In the genomic region with DNA sequence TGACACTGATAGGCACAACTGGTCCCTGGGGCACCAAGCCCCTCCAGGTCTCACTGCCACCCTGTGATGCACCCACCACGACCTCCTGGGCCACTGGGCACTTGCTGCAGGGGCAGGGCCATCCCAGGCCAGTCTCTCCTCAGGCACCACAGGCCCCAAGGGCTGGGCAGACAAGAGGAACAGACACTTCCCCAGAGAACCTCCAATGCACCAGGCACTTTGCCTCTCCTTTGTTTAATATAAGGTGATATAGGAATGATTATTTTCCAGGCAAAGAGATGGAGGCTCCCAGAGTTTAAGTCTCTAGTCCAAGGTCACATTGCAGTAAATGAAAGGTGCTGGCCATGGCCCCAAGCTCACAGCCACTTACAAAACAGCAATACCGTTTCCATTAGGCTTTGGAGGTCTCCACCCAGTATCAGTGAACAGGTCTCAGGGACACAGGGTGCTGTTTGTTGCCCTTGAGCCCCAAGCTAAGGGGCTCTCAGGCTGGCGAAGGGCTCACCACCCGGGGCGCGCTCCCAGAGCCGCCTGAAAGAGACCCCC, we compare ENCODE assay signal across 8 cellular contexts. TPM values are rescaled to one million over a fixed set of nuclear protein-coding genes. Genes with fewer than 3 reads are reported as not detected.
DNase-seq lines count a peak whose midpoint lies in the region; TF ChIP-seq lines count a peak whose summit lies in the region.

No MANE protein-coding gene starts in this region.

- no peaks in the 10 kb centered on the region for H3K36me3 ChIP-seq in iPS-18a (ENCODE audit: control insufficient read depth, low read depth, low read length)
- H3K36me3 ChIP-seq in subcutaneous abdominal adipose tissue (ENCODE audit: control insufficient read depth in 5 of 5, insufficient read depth in 5 of 5, low read length in 5 of 5) = peaks cover 0 to 62% (median 45%) of the 10 kb centered on the region in 5 donors

- no peaks in the 10 kb centered on the region for H3K9me3 Mint-ChIP-seq in activated CD4-positive, alpha-beta memory T cell treated with anti-CD3 and anti-CD28 coated beads for 36 hours

- H3K27me3 Mint-ChIP-seq in activated CD4-positive, alpha-beta memory T cell treated with anti-CD3 and anti-CD28 coated beads for 36 hours = no peaks in the 10 kb centered on the region

- peaks cover 47% of the 10 kb centered on the region for H3K4me1 ChIP-seq in iPS-18a (ENCODE audit: control insufficient read depth, low read depth, low read length)
- H3K4me1 ChIP-seq in subcutaneous abdominal adipose tissue (ENCODE audit: control insufficient read depth in 5 of 5, insufficient read depth in 5 of 5, low read length in 5 of 5) = peaks cover 24 to 77% (median 70%) of the 10 kb centered on the region in 5 donors

- no peaks in the 10 kb centered on the region for H3K27me3 ChIP-seq in iPS-18a (ENCODE audit: control insufficient read depth, insufficient read depth, low read length)
- H3K27me3 ChIP-seq in subcutaneous abdominal adipose tissue (ENCODE audit: control insufficient read depth in 5 of 5, insufficient read depth in 4 of 5, low read length in 5 of 5) = no peaks in the 10 kb centered on the region

- no peak overlapping the region for H3K27ac Mint-ChIP-seq in activated CD4-positive, alpha-beta memory T cell treated with anti-CD3 and anti-CD28 coated beads for 36 hours

- H3K27ac ChIP-seq in iPS-18a (ENCODE audit: low read length) (no peak overlapping the region), subcutaneous abdominal adipose tissue (ENCODE audit: low read depth, low read length) (peak overlapping the region; percentile 93)

- peak overlapping the region; percentile 68 for H3K4me3 Mint-ChIP-seq in activated CD4-positive, alpha-beta memory T cell treated with anti-CD3 and anti-CD28 coated beads for 36 hours

- CTCF ChIA-PET in activated CD4-positive, alpha-beta memory T cell treated with anti-CD3 and anti-CD28 coated beads for 36 hours (lab: Charles Lee) = interaction anchor here (0.9 to 2.3 kb wide), 3 partner anchors 13 to 42 kb away, joined by 3 to 28 read pairs (median 3); no protein-coding TSS in a partner anchor
- CTCF ChIA-PET in HEK293T (lab: Yijun Ruan, JAX) = no interaction called here

- POLR2A ChIA-PET in activated CD4-positive, alpha-beta memory T cell treated with anti-CD3 and anti-CD28 coated beads for 36 hours (lab: Charles Lee) = no interaction called here
- POLR2A ChIA-PET in HEK293T (lab: Yijun Ruan, JAX) = interaction anchor here (1.2 kb wide), 1 partner anchor 13 kb away, joined by 3 read pairs; no protein-coding TSS in a partner anchor

- H3K4me3 ChIP-seq in iPS-18a (ENCODE audit: low read length) (peak overlapping the region; percentile 55), subcutaneous abdominal adipose tissue (ENCODE audit: low read depth in 1 of 5, low read length in 5 of 5) (peak overlapping the region; percentile 41 to 68 (median 57))

- intact Hi-C loops in activated CD4-positive, alpha-beta memory T cell treated with anti-CD3 and anti-CD28 coated beads for 36 hours (cut with micrococcal nuclease) = loop anchor here (1.0 kb wide), 2 partner anchors 15 to 42 kb away; partner anchors contain the start of gene RASSF4

- H3K9ac ChIP-seq in iPS-18a (ENCODE audit: low read length) = no peak overlapping the region
- H3K9ac ChIP-seq in subcutaneous abdominal adipose tissue (ENCODE audit: low read length in 5 of 5) = peak overlapping the region; percentile 17 to 75 (median 58)

- H3K9me3 ChIP-seq in iPS-18a (ENCODE audit: control insufficient read depth, low read depth, low read length) = no peaks in the 10 kb centered on the region
- no peaks in the 10 kb centered on the region for H3K9me3 ChIP-seq in subcutaneous abdominal adipose tissue (ENCODE audit: control insufficient read depth in 5 of 5, low read length in 5 of 5)

- DNase-seq in NCI-H146 treated with DMSO at 0.1 percent for 48 hours (lab: John Stamatoyannopoulos, UW; ENCODE audit: unreplicated experiment) (peak; percentile 8), NCI-H146 (lab: John Stamatoyannopoulos, UW) (no peak), NCI-H2196 treated with DMSO at 0.1 percent for 48 hours (lab: John Stamatoyannopoulos, UW; ENCODE audit: unreplicated experiment) (no peak), NCI-H446 treated with DMSO at 0.1 percent for 48 hours (lab: John Stamatoyannopoulos, UW) (no peak), HEK293T (ENCODE audit: extremely low spot score) (no peak)
- no peak for DNase-seq in activated CD4-positive, alpha-beta memory T cell treated with anti-CD3 and anti-CD28 coated beads for 36 hours

- H3K4me1 Mint-ChIP-seq in activated CD4-positive, alpha-beta memory T cell treated with anti-CD3 and anti-CD28 coated beads for 36 hours (ENCODE audit: low read depth) = peaks cover 2% of the 10 kb centered on the region

- no peaks in the 10 kb centered on the region for H3K36me3 Mint-ChIP-seq in activated CD4-positive, alpha-beta memory T cell treated with anti-CD3 and anti-CD28 coated beads for 36 hours

TF ChIP-seq in HEK293T, 16 proteins besides CTCF, POLR2A, EP300 and RAD21:
- TF ChIP-seq SP1 (IDR thresholded peaks at IDR 0.05) (no peak), ELF4 (IDR thresholded peaks at IDR 0.05) (no peak), FOXM1 (IDR thresholded peaks at IDR 0.05; ENCODE audit: borderline replicate concordance) (no peak), CTBP1 (IDR thresholded peaks at IDR 0.05; ENCODE audit: borderline replicate concordance) (no peak)
TF ChIP-seq in HEK293T: peak in this region for 0.

RNA-seq across cellular contexts. Expression of gene DEPP1, which starts 4.5 kb away (rescaled TPM):
- total RNA-seq in activated CD4-positive, alpha-beta memory T cell treated with anti-CD3 and anti-CD28 coated beads for 36 hours = under 1 TPM; 0.34 to 0.40 TPM

RNA-seq across cellular contexts. Expression of gene RASSF4, which starts 14.6 kb away (rescaled TPM):
- 1 to 10 TPM in 1 of 2 experiments, under 1 TPM in 1; 0.77 to 1.1 TPM for total RNA-seq in activated CD4-positive, alpha-beta memory T cell treated with anti-CD3 and anti-CD28 coated beads for 36 hours

RNA-seq across cellular contexts. Expression of gene ZNF22, which starts 26.6 kb away (rescaled TPM):
- total RNA-seq in activated CD4-positive, alpha-beta memory T cell treated with anti-CD3 and anti-CD28 coated beads for 36 hours = 10 to 100 TPM; 19.3 to 19.9 TPM
